In the genomic region with DNA sequence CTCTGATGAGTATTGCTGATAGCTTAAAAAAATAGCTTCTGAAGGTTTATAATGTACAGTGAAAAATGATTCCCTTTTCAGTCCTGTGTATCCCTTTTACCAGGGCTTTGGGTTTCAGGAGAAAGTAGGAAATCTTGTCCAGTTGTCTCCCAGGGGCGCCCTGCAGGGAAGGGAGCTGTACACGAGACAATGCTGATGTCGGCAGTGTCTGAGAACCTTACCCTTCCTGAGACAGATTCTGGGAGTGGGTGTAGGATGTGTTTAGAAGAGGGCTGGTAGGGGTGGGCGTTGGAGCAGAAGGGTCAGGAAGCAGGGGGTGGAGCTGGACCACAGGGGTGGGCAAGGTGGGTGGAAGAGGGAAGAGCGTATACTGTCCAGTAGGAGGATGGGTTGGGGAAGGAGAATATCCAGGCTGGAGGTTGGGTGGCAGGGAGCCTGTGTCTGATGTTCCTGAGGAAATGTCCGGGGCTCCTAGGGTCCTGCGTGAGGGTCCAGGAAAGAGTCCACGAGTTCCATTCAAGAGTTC, we compare ENCODE assay signal across 16 cellular contexts. TPM values are rescaled to one million over a fixed set of nuclear protein-coding genes. Genes with fewer than 3 reads are reported as not detected.
"Had no signal": no experiment of that assay in that cellular context is flagged by ENCODE, and none has a peak within 500 bp of the region (broad histone marks: within the 10 kb centered on the region; RNA-seq: fewer than 3 reads in every experiment).

No MANE protein-coding gene starts in this region.

- H3K9me3 ChIP-seq: ascending aorta, gastrocnemius medialis, right atrium auricular region, thoracic aorta, uterus had no signal

- H3K27me3 ChIP-seq: ascending aorta, gastrocnemius medialis, right atrium auricular region, uterus had no signal

- DNase-seq: activated CD4-positive, CD25-positive, alpha-beta regulatory T cell treated with anti-CD3 and anti-CD28 coated beads, Interleukin-2, amount 50 U/mL, for 72 hours; activated gamma-delta T cell; cortex of kidney had no signal

- H3K27ac ChIP-seq: ascending aorta, brain microvascular endothelial cell, gastrocnemius medialis, thoracic aorta, uterus had no signal

- H3K36me3 ChIP-seq: thoracic aorta, uterus had no signal

- H3K4me1 ChIP-seq: uterus had no signal

- H3K4me3 ChIP-seq: ascending aorta, gastrocnemius medialis, right atrium auricular region, thoracic aorta, uterus had no signal

RNA-seq across cellular contexts. Expression of gene THPO, which starts 5.6 kb away (rescaled TPM):
- total RNA-seq: activated CD4-positive, alpha-beta memory T cell treated with anti-CD3 and anti-CD28 coated beads for 36 hours; activated CD4-positive, alpha-beta T cell treated with anti-CD3 and anti-CD28 coated beads, Interleukin-2, amount 10 ng/mL, durations not matched to agents 24 days and 14 days; activated CD8-positive, alpha-beta memory T cell treated with anti-CD3 and anti-CD28 coated beads for 36 hours; activated naive CD8-positive, alpha-beta T cell treated with anti-CD3 and anti-CD28 coated beads, Interleukin-2, amount 10 ng/mL, durations not matched to agents 7 days and 5 days; ascending aorta; left colon; mammary epithelial cell; naive thymus-derived CD4-positive, alpha-beta T cell had no signal

RNA-seq across cellular contexts. Expression of gene CHRD, which starts 7.5 kb away (rescaled TPM):
- total RNA-seq: activated CD4-positive, alpha-beta T cell treated with anti-CD3 and anti-CD28 coated beads, Interleukin-2, amount 10 ng/mL, durations not matched to agents 24 days and 14 days; activated CD8-positive, alpha-beta memory T cell treated with anti-CD3 and anti-CD28 coated beads for 36 hours; activated naive CD8-positive, alpha-beta T cell treated with anti-CD3 and anti-CD28 coated beads, Interleukin-2, amount 10 ng/mL, durations not matched to agents 7 days and 5 days; mammary epithelial cell; naive thymus-derived CD4-positive, alpha-beta T cell had no signal
